1 cellular context compared by ENCODE assay signal in genomic region chr16:52408197-52408845, GRCh38.
A peak's percentile ranks its signal among the peaks of the same experiment; 100 is the strongest.
TF ChIP-seq lines count a peak whose summit lies in the region.

No MANE protein-coding gene starts in this region.

TF ChIP-seq in HepG2, 621 proteins besides CTCF, POLR2A, EP300 and RAD21 (continued from another document and continues in another):
- 0 out of 2 replicates have a peak, but pooled peaks have one; percentile 61 for TF ChIP-seq KIAA2018 (CRISPR knock-in tag; IDR thresholded peaks at IDR 0.05; ENCODE audit: borderline replicate concordance)
- 0 out of 2 replicates have a peak, but pooled peaks have one; percentile 32 for TF ChIP-seq ZMAT3 (CRISPR knock-in tag; conservative IDR thresholded peaks at IDR 0.05)
- peak; percentile 43; the same call in 1 of the 2 replicates for TF ChIP-seq ZBTB43 (CRISPR knock-in tag; conservative IDR thresholded peaks at IDR 0.05)
- TF ChIP-seq NR2F2 (IDR thresholded peaks at IDR 0.05; ENCODE audit: borderline replicate concordance, low read depth): peak; percentile 94
- TF ChIP-seq HDAC6 (IDR thresholded peaks at IDR 0.05; ENCODE audit: low read depth, low read length): no peak
- TF ChIP-seq ARID5B (CRISPR knock-in tag; IDR thresholded peaks at IDR 0.05): peak; percentile 98
- TF ChIP-seq HNF4A (CRISPR knock-in tag; IDR thresholded peaks at IDR 0.05): peak; percentile 74
- no peak for TF ChIP-seq SRF (IDR thresholded peaks at IDR 0.05; ENCODE audit: low read depth, low read length)
- TF ChIP-seq REL (CRISPR knock-in tag; conservative IDR thresholded peaks at IDR 0.05): no peak
- no peak for TF ChIP-seq ZBTB14 (CRISPR knock-in tag; IDR thresholded peaks at IDR 0.05)
- TF ChIP-seq ZNF253 (CRISPR knock-in tag; IDR thresholded peaks at IDR 0.05; ENCODE audit: borderline replicate concordance): no peak
- TF ChIP-seq IRF1 (CRISPR knock-in tag; IDR thresholded peaks at IDR 0.05; ENCODE audit: low read depth): no peak
- TF ChIP-seq ZKSCAN5 (CRISPR knock-in tag; IDR thresholded peaks at IDR 0.05): no peak
- TF ChIP-seq EED (CRISPR knock-in tag; IDR thresholded peaks at IDR 0.05): no peak
- TF ChIP-seq THAP9 (CRISPR knock-in tag; IDR thresholded peaks at IDR 0.05; ENCODE audit: borderline replicate concordance): no peak
- TF ChIP-seq PLSCR1 (CRISPR knock-in tag; IDR thresholded peaks at IDR 0.05; ENCODE audit: borderline replicate concordance): no peak
- 0 out of 2 replicates have a peak, but pooled peaks have one; percentile 31 for TF ChIP-seq ZBTB8A (CRISPR knock-in tag; IDR thresholded peaks at IDR 0.05; ENCODE audit: borderline replicate concordance, low read depth)
- no peak for TF ChIP-seq ETS1 (CRISPR knock-in tag; IDR thresholded peaks at IDR 0.05)
- no peak for TF ChIP-seq ZNF275 (CRISPR knock-in tag; IDR thresholded peaks at IDR 0.05; ENCODE audit: borderline replicate concordance)
- no peak for TF ChIP-seq PREB (CRISPR knock-in tag; IDR thresholded peaks at IDR 0.05)
- no peak for TF ChIP-seq ZBTB4 (CRISPR knock-in tag; IDR thresholded peaks at IDR 0.05; ENCODE audit: borderline replicate concordance)
- TF ChIP-seq RBM22 (optimal IDR thresholded peaks at IDR 0.05; ENCODE audit: low read length): no peak
